17 cellular contexts compared by ENCODE assay signal in genomic region chr18:27942706-27943105, GRCh38.
DNase-seq lines count a peak whose midpoint lies in the region; ATAC-seq and TF ChIP-seq lines count a peak whose summit lies in the region.
"Had no signal": no experiment of that assay in that cellular context is flagged by ENCODE, and none has a peak within 500 bp of the region (broad histone marks: within the 10 kb centered on the region; RNA-seq: fewer than 3 reads in every experiment).

No MANE protein-coding gene starts in this region.

- H3K9ac ChIP-seq in IMR-90 (ENCODE audit: low read depth, low read length): no peak overlapping the region
- H3K9ac ChIP-seq: BLaER1 had no signal

- no peak overlapping the region for H2BK5ac ChIP-seq in IMR-90 (ENCODE audit: low read depth, low read length, poor library complexity, severe bottlenecking)

- H3K4me1 ChIP-seq in IMR-90 (ENCODE audit: control insufficient read depth, insufficient read depth, low read length) (no peaks in the 10 kb centered on the region), BE2C (no peaks in the 10 kb centered on the region)
- H3K4me1 ChIP-seq: BLaER1, heart left ventricle had no signal

- CTCF ChIA-PET in IMR-90 (lab: Yijun Ruan, JAX): no interaction called here

- peak; percentile 44 for ATAC-seq in IMR-90 (ENCODE audit: low read depth)
- ATAC-seq: activated CD8-positive, alpha-beta memory T cell treated with anti-CD3 and anti-CD28 coated beads, Interleukin-2, amount 10 ng/mL, durations not matched to agents 7 days and 5 days; GM23338; mucosa of descending colon had no signal

- H4K5ac ChIP-seq in IMR-90 (ENCODE audit: low read depth, low read length): no peak overlapping the region

- no peak overlapping the region for H3K4me2 ChIP-seq in IMR-90 (ENCODE audit: low read depth, low read length)
- H3K4me2 ChIP-seq: BLaER1, GM23338 had no signal

- H2BK15ac ChIP-seq in IMR-90 (ENCODE audit: low read depth, low read length): no peak overlapping the region

- no peak overlapping the region for H2AFZ ChIP-seq in IMR-90 (replicated peaks; ENCODE audit: low read length, poor library complexity)
- H2AFZ ChIP-seq: GM23338 had no signal

- H3K27me3 ChIP-seq in IMR-90 (ENCODE audit: control insufficient read depth, insufficient read depth, low read length) (no peaks in the 10 kb centered on the region), BE2C (no peaks in the 10 kb centered on the region), MG63 (no peaks in the 10 kb centered on the region)
- H3K27me3 ChIP-seq: BLaER1, heart left ventricle had no signal

- H3K23ac ChIP-seq in IMR-90 (ENCODE audit: low read depth, low read length): no peak overlapping the region

- dilution Hi-C loops in IMR-90 (cut with HindIII; ENCODE audit: low sequenced_read_pairs, unreplicated experiment): no loop called here

- H2AK5ac ChIP-seq in IMR-90 (ENCODE audit: low read depth, low read length): no peak overlapping the region

- H3K36me3 ChIP-seq in IMR-90 (ENCODE audit: control insufficient read depth, insufficient read depth, low read length) (no peaks in the 10 kb centered on the region), BE2C (no peaks in the 10 kb centered on the region), MG63 (no peaks in the 10 kb centered on the region)
- H3K36me3 ChIP-seq: BLaER1, heart left ventricle had no signal

- no peak overlapping the region for H3K4me3 ChIP-seq in IMR-90 (ENCODE audit: insufficient read depth, low read depth, low read length)
- no peak overlapping the region for H3K4me3 ChIP-seq in BE2C (ENCODE audit: low read depth, low read length)
- no peak overlapping the region for H3K4me3 ChIP-seq in MG63
- H3K4me3 ChIP-seq: BLaER1, GM23338, heart left ventricle, mucosa of descending colon had no signal

- no peak overlapping the region for H3K18ac ChIP-seq in IMR-90 (ENCODE audit: low read depth, low read length)

- no peak overlapping the region for H2BK120ac ChIP-seq in IMR-90 (ENCODE audit: low read depth, low read length)

- no peak overlapping the region for H2BK20ac ChIP-seq in IMR-90 (ENCODE audit: low read depth, low read length)

- no peak overlapping the region for H2AK9ac ChIP-seq in IMR-90 (replicated peaks; ENCODE audit: low read depth, low read length, poor library complexity)

- POLR2A ChIA-PET in IMR-90 (lab: Charles Lee; ENCODE audit: unreplicated experiment): no interaction called here

- H3K79me1 ChIP-seq in IMR-90 (ENCODE audit: low read depth in 1 of 2, low read length in 2 of 2): no peaks in the 10 kb centered on the region

- H3K14ac ChIP-seq in IMR-90 (replicated peaks; ENCODE audit: low read depth, low read length): no peak overlapping the region

- no peak overlapping the region for H3K56ac ChIP-seq in IMR-90 (ENCODE audit: extremely low read depth, insufficient read depth, low read length)

- H3K4ac ChIP-seq in IMR-90 (ENCODE audit: low read depth, low read length): no peak overlapping the region

- H3K27ac ChIP-seq in IMR-90 (ENCODE audit: insufficient read depth, low read length): no peak overlapping the region
- H3K27ac ChIP-seq: BLaER1, heart left ventricle had no signal

- no TSS peak for BruUV-seq in IMR-90 (replicated peaks; lab: Mats Ljungman, UMichigan)

- H4K20me1 ChIP-seq in IMR-90 (ENCODE audit: insufficient read depth, low read length): no peaks in the 10 kb centered on the region
- H4K20me1 ChIP-seq: BLaER1 had no signal

- no peak for TF ChIP-seq POLR2A in IMR-90 (IDR thresholded peaks at IDR 0.05; ENCODE audit: low read depth, low read length)

- H3K9me3 ChIP-seq in IMR-90 (ENCODE audit: control insufficient read depth, insufficient read depth, low read length) (no peaks in the 10 kb centered on the region), BE2C (no peaks in the 10 kb centered on the region), MG63 (no peaks in the 10 kb centered on the region)
- H3K9me3 ChIP-seq: BLaER1, heart left ventricle, mucosa of descending colon had no signal

- WGBS in IMR-90 (ENCODE audit: extremely low coverage in 2 of 2, insufficient read length in 1 of 2), 2 experiments: no CpG with 5 or more reads among the region's 6 CpGs

- no peaks in the 10 kb centered on the region for H3K9me1 ChIP-seq in IMR-90 (ENCODE audit: insufficient read depth, low read length)

- DNase-seq in IMR-90: peak; percentile 34
- DNase-seq in astrocyte of the hippocampus (ENCODE audit: low read depth, low spot score): peak; percentile 78
- DNase-seq in iris pigment epithelial cell (ENCODE audit: low read depth): peak; percentile 82
- DNase-seq in stromal cell of bone marrow (ENCODE audit: low read depth): peak; percentile 3
- DNase-seq in BE2C: no peak
- DNase-seq in MG63: no peak
- DNase-seq in activated gamma-delta T cell treated with Interleukin-2 at 50 U/mL for 16 hours: no peak
- DNase-seq: activated CD8-positive, alpha-beta memory T cell treated with anti-CD3 and anti-CD28 coated beads, Interleukin-2, amount 10 ng/mL, durations not matched to agents 7 days and 5 days; activated gamma-delta T cell; dermis blood vessel endothelial cell; heart left ventricle; mucosa of descending colon; NCI-H2081 treated with DMSO at 0.1 percent for 48 hours; NCI-H524; stimulated activated CD4-positive, alpha-beta T cell treated with anti-CD3 and anti-CD28 coated beads, Interleukin-4, amount 100 ng/mL, for 1 hour had no signal

- TF ChIP-seq CTCF in IMR-90 (conservative IDR thresholded peaks at IDR 0.05; ENCODE audit: low read depth, low read length): no peak
- no peak for TF ChIP-seq CTCF in BE2C (IDR thresholded peaks at IDR 0.05; ENCODE audit: low read depth, low read length)

- no peak for TF ChIP-seq RAD21 in IMR-90 (IDR thresholded peaks at IDR 0.05; ENCODE audit: low read length)

- in situ Hi-C loops in IMR-90 (cut with MboI; ENCODE audit: low sequenced_read_pairs): no loop called here

- no peak overlapping the region for H4K8ac ChIP-seq in IMR-90 (ENCODE audit: low read depth in 2 of 2, low read length in 2 of 2)

- intact Hi-C loops in IMR-90 (cut with micrococcal nuclease): loop anchor here (2.0 kb wide), 1 partner anchor 56 kb away; no protein-coding TSS in a partner anchor

- H4K91ac ChIP-seq in IMR-90 (ENCODE audit: insufficient read depth, low read depth, low read length): no peak overlapping the region

TF ChIP-seq in IMR-90, 13 proteins besides CTCF, POLR2A, EP300 and RAD21:
- TF ChIP-seq RCOR1 (IDR thresholded peaks at IDR 0.05; ENCODE audit: insufficient replicate concordance, low read length) (no peak), MXI1 (IDR thresholded peaks at IDR 0.05; ENCODE audit: borderline replicate concordance, low read depth, low read length) (no peak), CHD1 (IDR thresholded peaks at IDR 0.05; ENCODE audit: low read depth, low read length) (no peak), SMC3 (IDR thresholded peaks at IDR 0.05; ENCODE audit: low read depth, low read length) (no peak), RFX5 (IDR thresholded peaks at IDR 0.05; ENCODE audit: low read depth, low read length) (no peak), MAFK (IDR thresholded peaks at IDR 0.05; ENCODE audit: low read depth, low read length) (no peak)

Comparison
In these comparisons a context has a peak if more than half of its experiments do, and no peak if none do; other contexts are left out.
1. DNase-seq: peak in IMR-90 (single experiment), astrocyte of the hippocampus (single experiment), iris pigment epithelial cell (single experiment) and stromal cell of bone marrow (single experiment); none in BE2C (single experiment), MG63 (single experiment) and activated gamma-delta T cell treated with Interleukin-2 at 50 U/mL for 16 hours (single experiment).